In genomic region chr3:184562875-184563568, GRCh38 we compare ENCODE assay signal across 9 cellular contexts. TPM values are rescaled to one million over a fixed set of nuclear protein-coding genes. Genes with fewer than 3 reads are reported as not detected.
DNase-seq lines count a peak whose midpoint lies in the region; ATAC-seq and TF ChIP-seq lines count a peak whose summit lies in the region.
"Had no signal": no experiment of that assay in that cellular context is flagged by ENCODE, and none has a peak within 500 bp of the region (broad histone marks: within the 10 kb centered on the region; RNA-seq: fewer than 3 reads in every experiment).

No MANE protein-coding gene starts in this region.

- H4K20me1 ChIP-seq in IMR-90 (ENCODE audit: insufficient read depth, low read length), result peaks cover 4% of the 10 kb centered on the region; the same call in 1 of the 2 replicates

- H3K4ac ChIP-seq in IMR-90 (ENCODE audit: low read depth, low read length), result 0 out of 2 replicates have a peak overlapping the region, but pooled peaks have one; percentile 26

- H3K4me1 Mint-ChIP-seq in nephron, result peaks cover 56% of the 10 kb centered on the region

- CTCF ChIA-PET in IMR-90 (lab: Yijun Ruan, JAX), result interaction anchor here (0.8 to 3.3 kb wide), 2 partner anchors 163 to 180 kb away, joined by 3 to 22 read pairs; no protein-coding TSS in a partner anchor

- in situ Hi-C loops in IMR-90 (cut with MboI; ENCODE audit: low sequenced_read_pairs), result no loop called here
- in situ Hi-C loops in GM13976 (cut with MboI; ENCODE audit: low sequenced_read_pairs, unreplicated experiment), result no loop called here

- TF ChIP-seq POLR2A in IMR-90 (IDR thresholded peaks at IDR 0.05; ENCODE audit: low read depth, low read length) (no peak), erythroblast (IDR thresholded peaks at IDR 0.05; ENCODE audit: low read length) (no peak)

- no peak overlapping the region; the same call in 1 of the 2 replicates for H2BK120ac ChIP-seq in IMR-90 (ENCODE audit: low read depth, low read length)

- H2BK15ac ChIP-seq in IMR-90 (ENCODE audit: low read depth, low read length), result peak overlapping the region; percentile 19; the same call in 1 of the 3 replicates

- peak overlapping the region; percentile 62; the same call in 1 of the 2 replicates for H3K9ac ChIP-seq in IMR-90 (ENCODE audit: low read depth, low read length)

- DNase-seq in AG08396 (ENCODE audit: low spot score), result peak; percentile 40
- peak; percentile 22 for DNase-seq in IMR-90
- DNase-seq in epithelial cell of prostate (ENCODE audit: low read depth, low spot score), result no peak
- DNase-seq in erythroblast (lab: John Stamatoyannopoulos, UW), result no peak
- DNase-seq in GM13976 (ENCODE audit: low spot score), result no peak
- DNase-seq: kidney had no signal

- no peak for ATAC-seq in IMR-90 (ENCODE audit: low read depth)
- no peak for ATAC-seq in HG03521 (IDR thresholded peaks at IDR 0.05; ENCODE audit: unreplicated experiment)
- ATAC-seq in GM18519 (IDR thresholded peaks at IDR 0.05; ENCODE audit: low FRiP score, unreplicated experiment), result no peak

- H3K9me3 Mint-ChIP-seq in nephron, result no peaks in the 10 kb centered on the region

- H3K79me1 ChIP-seq in IMR-90 (ENCODE audit: low read depth in 1 of 2, low read length in 2 of 2), result peaks cover 4 to 35% of the 10 kb centered on the region in 2 experiments; a peak in 2 of 4 replicates

- TF ChIP-seq CTCF in IMR-90 (conservative IDR thresholded peaks at IDR 0.05; ENCODE audit: low read depth, low read length) (no peak), nephron (IDR thresholded peaks at IDR 0.05; ENCODE audit: unreplicated experiment in 3 of 3) (no peak), GM13976 (IDR thresholded peaks at IDR 0.05; ENCODE audit: borderline replicate concordance, control extremely low read depth, extremely low read depth, insufficient read depth, missing control alignments) (no peak)

- no peak overlapping the region for H4K5ac ChIP-seq in IMR-90 (ENCODE audit: low read depth, low read length)

- peak overlapping the region; percentile 70 for H2AK9ac ChIP-seq in IMR-90 (replicated peaks; ENCODE audit: low read depth, low read length, poor library complexity)

- BruUV-seq in IMR-90 (replicated peaks; lab: Mats Ljungman, UMichigan), result no TSS peak

- H3K9me1 ChIP-seq in IMR-90 (ENCODE audit: insufficient read depth, low read length), result peaks cover 18% of the 10 kb centered on the region

- peaks cover 37% of the 10 kb centered on the region for H3K4me1 ChIP-seq in IMR-90 (ENCODE audit: control insufficient read depth, insufficient read depth, low read length)

- H3K14ac ChIP-seq in IMR-90 (replicated peaks; ENCODE audit: low read depth, low read length), result peak overlapping the region; percentile 13; the same call in 1 of the 2 replicates

- no peaks in the 10 kb centered on the region for H3K9me3 ChIP-seq in IMR-90 (ENCODE audit: control insufficient read depth, insufficient read depth, low read length)

- WGBS in IMR-90 (ENCODE audit: extremely low coverage in 2 of 2, insufficient read length in 1 of 2), 2 experiments, result 17% methylated on average over 2 of the region's 24 CpGs; no CpG with 5 or more reads in 1 of the 2 experiments

- H2AK5ac ChIP-seq in IMR-90 (ENCODE audit: low read depth, low read length), result peak overlapping the region; percentile 48

- H3K36me3 Mint-ChIP-seq in nephron (ENCODE audit: low read depth), result no peaks in the 10 kb centered on the region

- no peak overlapping the region for H4K91ac ChIP-seq in IMR-90 (ENCODE audit: insufficient read depth, low read depth, low read length)

- H3K18ac ChIP-seq in IMR-90 (ENCODE audit: low read depth, low read length), result no peak overlapping the region

- intact Hi-C loops in IMR-90 (cut with micrococcal nuclease), result no loop called here

- dilution Hi-C loops in IMR-90 (cut with HindIII; ENCODE audit: low sequenced_read_pairs, unreplicated experiment), result no loop called here

- peaks cover 20% of the 10 kb centered on the region for H3K27me3 ChIP-seq in IMR-90 (ENCODE audit: control insufficient read depth, insufficient read depth, low read length)

- H2AFZ ChIP-seq in IMR-90 (replicated peaks; ENCODE audit: low read length, poor library complexity), result peak overlapping the region; percentile 46

- H4K8ac ChIP-seq in IMR-90 (ENCODE audit: low read depth in 2 of 2, low read length in 2 of 2), result no peak overlapping the region

- 0 out of 2 replicates have a peak overlapping the region, but pooled peaks have one; percentile 3 for H2BK20ac ChIP-seq in IMR-90 (ENCODE audit: low read depth, low read length)

- peak overlapping the region; percentile 73; the same call in 1 of the 2 replicates for H3K23ac ChIP-seq in IMR-90 (ENCODE audit: low read depth, low read length)

- H3K4me2 ChIP-seq in IMR-90 (ENCODE audit: low read depth, low read length), result peak overlapping the region; percentile 75

- H3K4me3 Mint-ChIP-seq in nephron, result peak overlapping the region; percentile 95 to 96 (median 96)

- H3K36me3 ChIP-seq in IMR-90 (ENCODE audit: control insufficient read depth, insufficient read depth, low read length), result no peaks in the 10 kb centered on the region

- H3K27ac ChIP-seq in IMR-90 (ENCODE audit: insufficient read depth, low read length) (no peak overlapping the region), epithelial cell of prostate (peak overlapping the region; percentile 82)

- POLR2A ChIA-PET in IMR-90 (lab: Charles Lee; ENCODE audit: unreplicated experiment), result no interaction called here

- H3K4me3 ChIP-seq in IMR-90 (ENCODE audit: insufficient read depth, low read depth, low read length), result peak overlapping the region; percentile 50

- H3K27me3 Mint-ChIP-seq in nephron (ENCODE audit: low read depth), result peaks cover 23% of the 10 kb centered on the region

- no peak for TF ChIP-seq RAD21 in IMR-90 (IDR thresholded peaks at IDR 0.05; ENCODE audit: low read length)

- H3K56ac ChIP-seq in IMR-90 (ENCODE audit: extremely low read depth, insufficient read depth, low read length), result no peak overlapping the region

- H2BK5ac ChIP-seq in IMR-90 (ENCODE audit: low read depth, low read length, poor library complexity, severe bottlenecking), result no peak overlapping the region

- peak overlapping the region; percentile 82 to 90 (median 87) for H3K27ac Mint-ChIP-seq in nephron

TF ChIP-seq in IMR-90, 13 proteins besides CTCF, POLR2A, EP300 and RAD21:
- no peak for TF ChIP-seq RCOR1 (IDR thresholded peaks at IDR 0.05; ENCODE audit: insufficient replicate concordance, low read length)
- TF ChIP-seq RFX5 (IDR thresholded peaks at IDR 0.05; ENCODE audit: low read depth, low read length), result no peak
- no peak for TF ChIP-seq NFE2L2 (IDR thresholded peaks at IDR 0.05; ENCODE audit: low read depth, low read length)
- no peak for TF ChIP-seq MAZ (IDR thresholded peaks at IDR 0.05; ENCODE audit: borderline replicate concordance, low read depth, low read length)
- no peak for TF ChIP-seq BHLHE40 (IDR thresholded peaks at IDR 0.05; ENCODE audit: low read depth, low read length)

RNA-seq across cellular contexts. Expression of gene EPHB3, which starts 1.4 kb away (rescaled TPM):
- 0.72 and 0.83 TPM in 2 replicates for total RNA-seq in IMR-90 (2012; rRNA removed)
- polyA plus RNA-seq in IMR-90 (2012; rRNA removed), result 2.2 and 2.9 TPM in 2 replicates
- polyA plus RNA-seq in IMR-90 (2012; cell fraction: cytosol; rRNA removed), result 1.6 and 3.6 TPM in 2 replicates
- 14.5 and 15.0 TPM in 2 replicates for polyA plus RNA-seq in IMR-90 (2012; cell fraction: nucleus; rRNA removed; ENCODE audit: low replicate concordance)

Comparison
In these comparisons a context has a peak if more than half of its experiments do, and no peak if none do; other contexts are left out.
1. DNase-seq: peak in AG08396 (single experiment) and IMR-90 (single experiment); none in epithelial cell of prostate (single experiment), erythroblast (0 of 2) and GM13976 (single experiment).